In genomic region chrX:46326161-46326560, GRCh38 we compare ENCODE assay signal across 12 cellular contexts.
A peak's percentile ranks its signal among the peaks of the same experiment; 100 is the strongest.
DNase-seq lines count a peak whose midpoint lies in the region; ATAC-seq, FAIRE-seq and TF ChIP-seq lines count a peak whose summit lies in the region.
"Had no signal": no experiment of that assay in that cellular context is flagged by ENCODE, and none has a peak within 500 bp of the region (broad histone marks: within the 10 kb centered on the region; RNA-seq: fewer than 3 reads in every experiment).

No MANE protein-coding gene starts in this region.

- H2AFZ ChIP-seq in H9 (ENCODE audit: low read length): no peak overlapping the region

- H3K36me3 Mint-ChIP-seq in H9 (ENCODE audit: insufficient read depth in 1 of 3, low read depth in 3 of 3): peaks cover 0 to 8% (median 4%) of the 10 kb centered on the region in 3 experiments; a peak in 4 of 7 replicates

- H3K4me1 Mint-ChIP-seq in H9: peaks cover 37 to 46% of the 10 kb centered on the region in 2 experiments

- peak overlapping the region; percentile 76 for H2BK20ac ChIP-seq in H9 (ENCODE audit: low read depth, low read length, poor library complexity, severe bottlenecking)

- H3K18ac ChIP-seq in H9 (ENCODE audit: insufficient read length, low read depth, low read length): peak overlapping the region; percentile 67

- DNase-seq in H9: no peak
- DNase-seq in fibroblast of gingiva (ENCODE audit: low read depth): peak; percentile 0
- no peak for DNase-seq in pancreas
- no peak for DNase-seq in NK-92 (lab: John Stamatoyannopoulos, UW; ENCODE audit: unreplicated experiment)
- DNase-seq in NCI-H2227 treated with DMSO at 0.1 percent for 48 hours (lab: John Stamatoyannopoulos, UW): no peak
- DNase-seq in effector CD4-positive, alpha-beta T cell: no peak
- no peak for DNase-seq in NCI-H146 treated with DMSO at 0.1 percent for 48 hours (lab: John Stamatoyannopoulos, UW; ENCODE audit: unreplicated experiment)
- DNase-seq: activated CD4-positive, alpha-beta T cell treated with anti-CD3 and anti-CD28 coated beads, Interleukin-2, amount 50 U/mL, for 4 hours; NCI-H2171 treated with DMSO at 0.1 percent for 48 hours had no signal

- peak overlapping the region; percentile 100 for H2AK5ac ChIP-seq in H9 (ENCODE audit: insufficient read length, low read length)

- H2BK120ac ChIP-seq in H9 (ENCODE audit: low read depth, low read length, poor library complexity, severe bottlenecking): no peak overlapping the region

- peak overlapping the region; percentile 87 for H2BK12ac ChIP-seq in H9 (ENCODE audit: insufficient read length, low read depth, low read length)

- H3K9me3 Mint-ChIP-seq in H9: peaks cover 52 to 72% of the 10 kb centered on the region in 2 experiments

- H3K27ac ChIP-seq in H9 (ENCODE audit: insufficient read length, low read depth, low read length) (peak overlapping the region; percentile 100), pancreas (peak overlapping the region; percentile 24 to 78 (median 56))
- H3K27ac ChIP-seq: KMS-11 had no signal

- ATAC-seq in SK-N-SH treated with all-trans-retinoic acid at 6 μM for 48 hours (peak; percentile 18), pancreas (no peak)

- no peak overlapping the region for H3K4me3 ChIP-seq in pancreas

- H3K9me3 ChIP-seq in H9 (ENCODE audit: control insufficient read depth, low read depth, low read length) (no peaks in the 10 kb centered on the region), pancreas (no peaks in the 10 kb centered on the region)

- no peak for FAIRE-seq in pancreas (lab: Jason Lieb, UNC)
- FAIRE-seq: frontal cortex had no signal

- no peak for TF ChIP-seq CTCF in H9 (conservative IDR thresholded peaks at IDR 0.05)
- TF ChIP-seq CTCF in pancreas (IDR thresholded peaks at IDR 0.05): no peak

- peaks cover 19% of the 10 kb centered on the region; the same call in 1 of the 2 replicates for H3K4me1 ChIP-seq in H9 (ENCODE audit: insufficient read depth, low read length)
- peaks cover 0 to 4% (median 0%) of the 10 kb centered on the region in 3 donors for H3K4me1 ChIP-seq in pancreas

- intact Hi-C loops in pancreas (cut with DNase I): no loop called here

- no peak overlapping the region; the same call in 1 of the 2 replicates for H3K4ac ChIP-seq in H9 (ENCODE audit: low read depth, low read length)

- H2BK15ac ChIP-seq in H9 (ENCODE audit: low read depth, low read length): no peak overlapping the region

- H3K27me3 Mint-ChIP-seq in H9 (ENCODE audit: low read depth): no peaks in the 10 kb centered on the region

- H4K5ac ChIP-seq in H9 (ENCODE audit: insufficient read length, low read depth, low read length): peak overlapping the region; percentile 98

- no peaks in the 10 kb centered on the region for H3K36me3 ChIP-seq in pancreas

- no peaks in the 10 kb centered on the region for H3K79me1 ChIP-seq in H9 (ENCODE audit: insufficient read depth, low read depth, low read length, poor library complexity, severe bottlenecking)

- H3K23ac ChIP-seq in H9 (ENCODE audit: insufficient read length, low read depth, low read length): no peak overlapping the region

- peak overlapping the region; percentile 58 for H3K4me2 ChIP-seq in H9 (ENCODE audit: insufficient read depth, insufficient read length, low read length)
- H3K4me2 ChIP-seq: KMS-11 had no signal

- no peak overlapping the region for H3K56ac ChIP-seq in H9 (ENCODE audit: insufficient read length, low read depth, low read length)

- H3K27me3 ChIP-seq in H9 (ENCODE audit: insufficient read depth, low read length): no peaks in the 10 kb centered on the region
- peaks cover 0 to 5% (median 0%) of the 10 kb centered on the region in 4 donors for H3K27me3 ChIP-seq in pancreas

- H2BK5ac ChIP-seq in H9 (ENCODE audit: insufficient read length, low read length): peak overlapping the region; percentile 47

- H3K9ac ChIP-seq in H9 (ENCODE audit: extremely low read depth, insufficient read length, low read length): peak overlapping the region; percentile 59
- H3K9ac ChIP-seq: KMS-11 had no signal

- peak overlapping the region; percentile 50 for H4K8ac ChIP-seq in H9 (replicated peaks; ENCODE audit: insufficient read length, low read depth, low read length)

- H4K91ac ChIP-seq in H9 (ENCODE audit: insufficient read length, low read depth, low read length): peak overlapping the region; percentile 86

- no peak overlapping the region for H3K4me3 Mint-ChIP-seq in H9

- peak overlapping the region; percentile 76 to 97 (median 95) for H3K27ac Mint-ChIP-seq in H9

- no peaks in the 10 kb centered on the region for H3K23me2 ChIP-seq in H9 (ENCODE audit: insufficient read length, low read depth, low read length, poor library complexity, severe bottlenecking)

- no CpG with 5 or more reads among the region's 3 CpGs for WGBS in H9 (ENCODE audit: extremely low coverage, insufficient read length, low lambda C conversion rate)
- WGBS in pancreas, 2 donors: 36 to 47% methylated on average over 3 of the region's 3 CpGs

- H3K79me2 ChIP-seq in H9 (ENCODE audit: insufficient read depth, low read length): no peaks in the 10 kb centered on the region; the same call in 1 of the 2 replicates

- H3K14ac ChIP-seq in H9 (ENCODE audit: insufficient read depth, low read length): no peak overlapping the region; the same call in 1 of the 2 replicates

- H4K20me1 ChIP-seq in H9 (ENCODE audit: control insufficient read depth, insufficient read depth, insufficient read length): no peaks in the 10 kb centered on the region

- H3T11ph ChIP-seq in H9 (ENCODE audit: low read length): peak overlapping the region; percentile 61

TF ChIP-seq in SK-N-SH treated with all-trans-retinoic acid at 6 μM for 48 hours, 23 proteins besides CTCF, POLR2A, EP300 and RAD21:
- TF ChIP-seq CREB5 (CRISPR knock-in tag; IDR thresholded peaks at IDR 0.05; ENCODE audit: low read depth) (no peak), OSR1 (CRISPR knock-in tag; IDR thresholded peaks at IDR 0.05) (no peak), TCF4 (CRISPR knock-in tag; IDR thresholded peaks at IDR 0.05; ENCODE audit: borderline replicate concordance) (no peak), RARB (CRISPR knock-in tag; IDR thresholded peaks at IDR 0.05) (no peak), CSRNP3 (CRISPR knock-in tag; IDR thresholded peaks at IDR 0.05) (no peak)
